Comparison of ENCODE assay signal across 9 cellular contexts in genomic region chr11:104254347-104254746, GRCh38.
DNase-seq lines count a peak whose midpoint lies in the region; ATAC-seq and TF ChIP-seq lines count a peak whose summit lies in the region.
"Had no signal": no experiment of that assay in that cellular context is flagged by ENCODE, and none has a peak within 500 bp of the region (broad histone marks: within the 10 kb centered on the region; RNA-seq: fewer than 3 reads in every experiment).

No MANE protein-coding gene starts in this region.

- no peaks in the 10 kb centered on the region for H3F3A ChIP-seq in smooth muscle cell (ENCODE audit: low read depth)

- peak; percentile 68 for DNase-seq in ELR (ENCODE audit: low read depth)
- DNase-seq in SJCRH30 = peak; percentile 25 to 66
- peak; percentile 69 for DNase-seq in epithelial cell of esophagus (ENCODE audit: low read depth)
- no peak for DNase-seq in smooth muscle cell (lab: John Stamatoyannopoulos, UW; ENCODE audit: unreplicated experiment)
- no peak for DNase-seq in NCI-H2171 (lab: John Stamatoyannopoulos, UW)
- DNase-seq: naive B cell had no signal

- TF ChIP-seq CTCF in epithelial cell of esophagus (IDR thresholded peaks at IDR 0.05; ENCODE audit: insufficient read depth, low read depth, low read length, missing control alignments) (peak; percentile 88), smooth muscle cell (IDR thresholded peaks at IDR 0.05; ENCODE audit: borderline replicate concordance, insufficient read depth, poor library complexity, severe bottlenecking) (peak; percentile 69)

- ATAC-seq in GM19397 (IDR thresholded peaks at IDR 0.05; ENCODE audit: unreplicated experiment) = peak; percentile 78
- peak; percentile 84 for ATAC-seq in HG03460 (IDR thresholded peaks at IDR 0.05; ENCODE audit: unreplicated experiment)
- no peak for ATAC-seq in HG02870 (IDR thresholded peaks at IDR 0.05; ENCODE audit: unreplicated experiment)

- WGBS in smooth muscle cell (ENCODE audit: low lambda C conversion rate) = 17% methylated on average over 8 of the region's 8 CpGs

- no peak overlapping the region for H3K9ac ChIP-seq in smooth muscle cell (ENCODE audit: low read depth)

- H3K27me3 ChIP-seq in SJCRH30 (no peaks in the 10 kb centered on the region), smooth muscle cell (ENCODE audit: low read depth) (no peaks in the 10 kb centered on the region)

- no peak overlapping the region for H2AFZ ChIP-seq in smooth muscle cell (ENCODE audit: low read depth)

- H3K79me2 ChIP-seq in smooth muscle cell (ENCODE audit: low read depth) = no peaks in the 10 kb centered on the region

- no peak overlapping the region for H3K27ac ChIP-seq in SJCRH30
- no peak overlapping the region for H3K27ac ChIP-seq in smooth muscle cell (ENCODE audit: low read depth)

- no peaks in the 10 kb centered on the region for H3K4me1 ChIP-seq in SJCRH30
- no peaks in the 10 kb centered on the region for H3K4me1 ChIP-seq in smooth muscle cell (ENCODE audit: low read depth)

- no peak overlapping the region for H3K4me2 ChIP-seq in smooth muscle cell

- no peaks in the 10 kb centered on the region for H4K20me1 ChIP-seq in smooth muscle cell (ENCODE audit: low read depth)

- no peaks in the 10 kb centered on the region for H3K36me3 ChIP-seq in SJCRH30
- H3K36me3 ChIP-seq in smooth muscle cell (ENCODE audit: low read depth) = no peaks in the 10 kb centered on the region

- H3K4me3 ChIP-seq in SJCRH30 = no peak overlapping the region
- H3K4me3 ChIP-seq in epithelial cell of esophagus (ENCODE audit: low read length) = no peak overlapping the region
- no peak overlapping the region for H3K4me3 ChIP-seq in smooth muscle cell

- H3K9me3 ChIP-seq in SJCRH30 (replicated peaks) = no peaks in the 10 kb centered on the region
- no peaks in the 10 kb centered on the region for H3K9me3 ChIP-seq in smooth muscle cell (replicated peaks; ENCODE audit: low read depth)

Comparison
In these comparisons a context has a peak if more than half of its experiments do, and no peak if none do; other contexts are left out.
1. DNase-seq: peak in ELR (single experiment), SJCRH30 (2 of 2) and epithelial cell of esophagus (single experiment); none in smooth muscle cell (single experiment) and NCI-H2171 (single experiment).